In the genomic region with DNA sequence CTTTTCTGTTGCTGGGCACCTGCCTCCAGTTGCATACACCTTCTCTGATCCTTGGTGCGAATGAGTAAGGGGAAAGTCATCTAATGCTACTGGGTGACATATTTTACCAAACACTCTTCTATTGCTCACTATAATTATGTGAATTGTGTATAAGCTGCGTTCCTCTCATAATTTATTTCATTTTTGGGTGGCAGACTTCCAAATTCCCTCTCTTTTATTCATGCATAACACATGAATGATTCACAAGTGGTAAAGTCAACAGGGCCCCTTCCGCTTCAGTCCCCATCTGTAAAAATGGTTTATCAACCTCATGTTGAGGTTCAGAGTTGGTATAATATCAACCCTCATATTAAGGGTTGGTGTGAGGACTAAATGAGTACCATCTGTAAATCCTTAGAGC, we compare ENCODE assay signal across 10 cellular contexts. TPM values are rescaled to one million over a fixed set of nuclear protein-coding genes. Genes with fewer than 3 reads are reported as not detected.
DNase-seq lines count a peak whose midpoint lies in the region; ATAC-seq and TF ChIP-seq lines count a peak whose summit lies in the region.
"Had no signal": no experiment of that assay in that cellular context is flagged by ENCODE, and none has a peak within 500 bp of the region (broad histone marks: within the 10 kb centered on the region; RNA-seq: fewer than 3 reads in every experiment).

No MANE protein-coding gene starts in this region.

- in situ Hi-C loops in IMR-90 (cut with MboI; ENCODE audit: low sequenced_read_pairs), result loop anchor here (25.0 kb wide), 1 partner anchor 439 kb away; no protein-coding TSS in a partner anchor

- H3K9ac ChIP-seq in IMR-90 (ENCODE audit: low read depth, low read length), result no peak overlapping the region

- H3K9me1 ChIP-seq in IMR-90 (ENCODE audit: insufficient read depth, low read length), result peaks cover 20% of the 10 kb centered on the region

- peak overlapping the region; percentile 98 for H2BK20ac ChIP-seq in IMR-90 (ENCODE audit: low read depth, low read length)

- H3K4ac ChIP-seq in IMR-90 (ENCODE audit: low read depth, low read length), result peak overlapping the region; percentile 96

- dilution Hi-C loops in IMR-90 (cut with HindIII; ENCODE audit: low sequenced_read_pairs, unreplicated experiment), result loop anchor here (25.0 kb wide), 1 partner anchor 114 kb away; no protein-coding TSS in a partner anchor

- peak overlapping the region; percentile 98 for H2BK120ac ChIP-seq in IMR-90 (ENCODE audit: low read depth, low read length)

- H3K4me1 ChIP-seq in IMR-90 (ENCODE audit: control insufficient read depth, insufficient read depth, low read length) (peaks cover 27% of the 10 kb centered on the region), upper lobe of left lung (peaks cover 11 to 27% (median 22%) of the 10 kb centered on the region in 4 donors)

- peak overlapping the region; percentile 90 for H2BK15ac ChIP-seq in IMR-90 (ENCODE audit: low read depth, low read length)

- peak overlapping the region; percentile 97 for H2BK5ac ChIP-seq in IMR-90 (ENCODE audit: low read depth, low read length, poor library complexity, severe bottlenecking)

- DNase-seq in AG09309 (ENCODE audit: low read depth), result peak; percentile 67
- DNase-seq in IMR-90, result peak; percentile 95
- DNase-seq in iris pigment epithelial cell (ENCODE audit: low read depth), result peak; percentile 94
- DNase-seq in activated CD8-positive, alpha-beta memory T cell treated with anti-CD3 and anti-CD28 coated beads for 24 hours, result no peak
- no peak for DNase-seq in NOMO-1 treated with DMSO at 0.1 percent for 48 hours (lab: John Stamatoyannopoulos, UW; ENCODE audit: unreplicated experiment)
- no peak for DNase-seq in upper lobe of left lung
- DNase-seq: NCI-H526 treated with DMSO at 0.1 percent for 48 hours, ovary had no signal

- TF ChIP-seq RAD21 in IMR-90 (IDR thresholded peaks at IDR 0.05; ENCODE audit: low read length), result no peak

- peak overlapping the region; percentile 40 to 99; a peak in 3 of 4 replicates for H4K8ac ChIP-seq in IMR-90 (ENCODE audit: low read depth in 2 of 2, low read length in 2 of 2)

- H2AFZ ChIP-seq in IMR-90 (replicated peaks; ENCODE audit: low read length, poor library complexity), result peak overlapping the region; percentile 50

- CTCF ChIA-PET in IMR-90 (lab: Yijun Ruan, JAX), result no interaction called here

- no CpG with 5 or more reads among the region's 3 CpGs for WGBS in IMR-90 (ENCODE audit: extremely low coverage in 2 of 2, insufficient read length in 1 of 2), 2 experiments
- WGBS in upper lobe of left lung, 2 donors, result 56 to 67% methylated on average over 3 of the region's 3 CpGs

- H4K5ac ChIP-seq in IMR-90 (ENCODE audit: low read depth, low read length), result peak overlapping the region; percentile 94

- peak overlapping the region; percentile 71 for H3K56ac ChIP-seq in IMR-90 (ENCODE audit: extremely low read depth, insufficient read depth, low read length)

- H3K36me3 ChIP-seq in IMR-90 (ENCODE audit: control insufficient read depth, insufficient read depth, low read length) (peaks cover 6% of the 10 kb centered on the region), upper lobe of left lung (no peaks in the 10 kb centered on the region)
- H3K36me3 ChIP-seq: ovary had no signal

- intact Hi-C loops in IMR-90 (cut with micrococcal nuclease), result loop anchor here (1.0 to 10.0 kb wide), 2 partner anchors 53 to 447 kb away; no protein-coding TSS in a partner anchor

- H2AK5ac ChIP-seq in IMR-90 (ENCODE audit: low read depth, low read length), result peak overlapping the region; percentile 95

- H3K27me3 ChIP-seq in IMR-90 (ENCODE audit: control insufficient read depth, insufficient read depth, low read length) (no peaks in the 10 kb centered on the region), upper lobe of left lung (no peaks in the 10 kb centered on the region)
- H3K27me3 ChIP-seq: ovary had no signal

- H3K4me2 ChIP-seq in IMR-90 (ENCODE audit: low read depth, low read length), result peak overlapping the region; percentile 56; the same call in 1 of the 2 replicates

- BruUV-seq in IMR-90 (replicated peaks; lab: Mats Ljungman, UMichigan), result no TSS peak

- TF ChIP-seq CTCF in AG09309 (IDR thresholded peaks at IDR 0.05; ENCODE audit: control insufficient read depth, insufficient read depth, low read depth, low read length, missing control alignments), result no peak
- no peak for TF ChIP-seq CTCF in IMR-90 (conservative IDR thresholded peaks at IDR 0.05; ENCODE audit: low read depth, low read length)
- no peak for TF ChIP-seq CTCF in upper lobe of left lung (IDR thresholded peaks at IDR 0.05)

- H3K79me1 ChIP-seq in IMR-90 (ENCODE audit: low read depth in 1 of 2, low read length in 2 of 2), result peaks cover 15 to 37% of the 10 kb centered on the region in 2 experiments

- ATAC-seq in IMR-90 (ENCODE audit: low read depth) (peak; percentile 10), SK-N-SH treated with all-trans-retinoic acid at 6 μM for 48 hours (peak; percentile 10), HG02763 (IDR thresholded peaks at IDR 0.05; ENCODE audit: unreplicated experiment) (no peak), upper lobe of left lung (ENCODE audit: low FRiP score in 2 of 2) (no peak)

- H4K91ac ChIP-seq in IMR-90 (ENCODE audit: insufficient read depth, low read depth, low read length), result peak overlapping the region; percentile 98

- TF ChIP-seq POLR2A in IMR-90 (IDR thresholded peaks at IDR 0.05; ENCODE audit: low read depth, low read length) (no peak), upper lobe of left lung (IDR thresholded peaks at IDR 0.05) (no peak)

- peaks cover 17% of the 10 kb centered on the region for H4K20me1 ChIP-seq in IMR-90 (ENCODE audit: insufficient read depth, low read length)

- peak overlapping the region; percentile 96 for H3K18ac ChIP-seq in IMR-90 (ENCODE audit: low read depth, low read length)

- H2AK9ac ChIP-seq in IMR-90 (replicated peaks; ENCODE audit: low read depth, low read length, poor library complexity), result peak overlapping the region; percentile 21

- peak overlapping the region; percentile 57 for H3K23ac ChIP-seq in IMR-90 (ENCODE audit: low read depth, low read length)

- peak overlapping the region; percentile 97 for H3K14ac ChIP-seq in IMR-90 (replicated peaks; ENCODE audit: low read depth, low read length)

- TF ChIP-seq EP300 in upper lobe of left lung (IDR thresholded peaks at IDR 0.05), result no peak

- H3K4me3 ChIP-seq in AG09309 (ENCODE audit: control insufficient read depth, low read depth, low read length) (no peak overlapping the region), IMR-90 (ENCODE audit: insufficient read depth, low read depth, low read length) (no peak overlapping the region), upper lobe of left lung (no peak overlapping the region)
- H3K4me3 ChIP-seq: ovary had no signal

- H3K27ac ChIP-seq in IMR-90 (ENCODE audit: insufficient read depth, low read length) (peak overlapping the region; percentile 92), upper lobe of left lung (no peak overlapping the region)
- H3K27ac ChIP-seq: ovary had no signal

- no peaks in the 10 kb centered on the region for H3K9me3 ChIP-seq in IMR-90 (ENCODE audit: control insufficient read depth, insufficient read depth, low read length)
- no peaks in the 10 kb centered on the region for H3K9me3 ChIP-seq in upper lobe of left lung
- H3K9me3 ChIP-seq: ovary had no signal

- POLR2A ChIA-PET in IMR-90 (lab: Charles Lee; ENCODE audit: unreplicated experiment), result no interaction called here

TF ChIP-seq in IMR-90, 13 proteins besides CTCF, POLR2A, EP300 and RAD21:
- TF ChIP-seq MXI1 (IDR thresholded peaks at IDR 0.05; ENCODE audit: borderline replicate concordance, low read depth, low read length) (no peak), RCOR1 (IDR thresholded peaks at IDR 0.05; ENCODE audit: insufficient replicate concordance, low read length) (peak; percentile 79), CEBPB (IDR thresholded peaks at IDR 0.05; ENCODE audit: low read depth, low read length) (peak; percentile 49; the same call in 1 of the 2 replicates), FOS (IDR thresholded peaks at IDR 0.05; ENCODE audit: low read depth, low read length) (peak; percentile 76; the same call in 1 of the 2 replicates)
TF ChIP-seq in IMR-90: peak in this region for 3.

TF ChIP-seq in SK-N-SH treated with all-trans-retinoic acid at 6 μM for 48 hours, 23 proteins besides CTCF, POLR2A, EP300 and RAD21:
- TF ChIP-seq OSR1 (CRISPR knock-in tag; IDR thresholded peaks at IDR 0.05) (0 out of 2 replicates have a peak, but pooled peaks have one; percentile 42), TCF4 (CRISPR knock-in tag; IDR thresholded peaks at IDR 0.05; ENCODE audit: borderline replicate concordance) (no peak), ZNF565 (CRISPR knock-in tag; conservative IDR thresholded peaks at IDR 0.05; ENCODE audit: low read depth) (no peak), PPARA (CRISPR knock-in tag; IDR thresholded peaks at IDR 0.05; ENCODE audit: borderline replicate concordance) (no peak), RARB (CRISPR knock-in tag; IDR thresholded peaks at IDR 0.05) (no peak), BACH2 (CRISPR knock-in tag; IDR thresholded peaks at IDR 0.05; ENCODE audit: borderline replicate concordance) (no peak), ZC3H10 (CRISPR knock-in tag; IDR thresholded peaks at IDR 0.05) (0 out of 2 replicates have a peak, but pooled peaks have one; percentile 25)
- TF ChIP-seq, protein P1, sequence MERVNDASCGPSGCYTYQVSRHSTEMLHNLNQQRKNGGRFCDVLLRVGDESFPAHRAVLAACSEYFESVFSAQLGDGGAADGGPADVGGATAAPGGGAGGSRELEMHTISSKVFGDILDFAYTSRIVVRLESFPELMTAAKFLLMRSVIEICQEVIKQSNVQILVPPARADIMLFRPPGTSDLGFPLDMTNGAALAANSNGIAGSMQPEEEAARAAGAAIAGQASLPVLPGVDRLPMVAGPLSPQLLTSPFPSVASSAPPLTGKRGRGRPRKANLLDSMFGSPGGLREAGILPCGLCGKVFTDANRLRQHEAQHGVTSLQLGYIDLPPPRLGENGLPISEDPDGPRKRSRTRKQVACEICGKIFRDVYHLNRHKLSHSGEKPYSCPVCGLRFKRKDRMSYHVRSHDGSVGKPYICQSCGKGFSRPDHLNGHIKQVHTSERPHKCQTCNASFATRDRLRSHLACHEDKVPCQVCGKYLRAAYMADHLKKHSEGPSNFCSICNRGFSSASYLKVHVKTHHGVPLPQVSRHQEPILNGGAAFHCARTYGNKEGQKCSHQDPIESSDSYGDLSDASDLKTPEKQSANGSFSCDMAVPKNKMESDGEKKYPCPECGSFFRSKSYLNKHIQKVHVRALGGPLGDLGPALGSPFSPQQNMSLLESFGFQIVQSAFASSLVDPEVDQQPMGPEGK (CRISPR knock-in tag; IDR thresholded peaks at IDR 0.05; ENCODE audit: borderline replicate concordance), result 0 out of 2 replicates have a peak, but pooled peaks have one; percentile 13

RNA-seq across cellular contexts. Expression of a gene that starts 3.2 kb away (rescaled TPM):
- total RNA-seq in IMR-90 (2012; rRNA removed), result 93.3 and 102 TPM in 2 replicates
- 765 and 791 TPM in 2 replicates for polyA plus RNA-seq in IMR-90 (2012; rRNA removed)
- polyA plus RNA-seq in IMR-90 (2012; cell fraction: cytosol; rRNA removed), result 1,392 and 1,573 TPM in 2 replicates
- polyA plus RNA-seq in IMR-90 (2012; cell fraction: nucleus; rRNA removed; ENCODE audit: low replicate concordance), result 755 and 1,109 TPM in 2 replicates
- 100 to 1,000 TPM in 5 of 6 donors, 10 to 100 TPM in 1; 61.8 to 380 (median 201) TPM for total RNA-seq in upper lobe of left lung

Comparison
In these comparisons a context has a peak if more than half of its experiments do, and no peak if none do; other contexts are left out.
1. DNase-seq: peak in AG09309 (single experiment), IMR-90 (single experiment) and iris pigment epithelial cell (single experiment); none in activated CD8-positive, alpha-beta memory T cell treated with anti-CD3 and anti-CD28 coated beads for 24 hours (single experiment), NOMO-1 treated with DMSO at 0.1 percent for 48 hours (single experiment) and upper lobe of left lung (0 of 2).
2. ATAC-seq: peak in IMR-90 (single experiment) and SK-N-SH treated with all-trans-retinoic acid at 6 μM for 48 hours (single experiment); none in HG02763 (single experiment) and upper lobe of left lung (0 of 2).